ENCODE assay signal across 15 cellular contexts in the genomic region with DNA sequence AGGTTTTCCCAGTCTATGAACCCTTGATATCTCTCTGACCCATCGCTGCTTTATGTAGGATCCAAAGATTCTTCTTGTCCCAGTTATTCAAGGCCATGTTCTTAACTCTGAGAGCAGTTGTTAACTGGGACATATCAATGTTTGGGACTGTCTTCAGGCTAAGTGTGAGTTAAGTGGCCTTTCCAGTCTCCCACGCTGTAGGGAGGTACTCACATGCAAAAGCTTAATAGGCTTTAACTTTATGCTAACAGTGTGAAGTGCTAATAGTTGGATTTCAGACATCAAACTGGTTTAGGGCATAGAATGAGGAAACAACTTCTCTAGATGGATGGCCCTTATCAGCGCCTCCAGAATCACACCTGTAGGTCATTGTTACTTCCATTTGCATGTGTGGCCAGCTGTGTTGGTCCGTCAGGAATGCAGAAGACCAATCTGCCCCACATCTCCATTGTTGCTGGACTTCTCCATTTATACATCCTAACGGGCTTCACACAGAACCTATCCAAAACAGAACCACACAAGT.
"Had no signal": no experiment of that assay in that cellular context is flagged by ENCODE, and none has a peak within 500 bp of the region (broad histone marks: within the 10 kb centered on the region; RNA-seq: fewer than 3 reads in every experiment).

No MANE protein-coding gene starts in this region.

- H3K36me3 ChIP-seq: prostate gland had no signal

- H3K9me3 ChIP-seq: mucosa of descending colon, prostate gland had no signal

- H3K4me1 Mint-ChIP-seq: activated CD4-positive, alpha-beta T cell treated with anti-CD3 and anti-CD28 coated beads, Interleukin-2, amount 10 ng/mL, durations not matched to agents 7 days and 5 days had no signal

- H3K36me3 Mint-ChIP-seq: activated naive CD4-positive, alpha-beta T cell treated with anti-CD3 and anti-CD28 coated beads, Interleukin-2, amount 50 U/mL, for 72 hours; brain had no signal

- DNase-seq: activated CD4-positive, alpha-beta T cell treated with anti-CD3 and anti-CD28 coated beads, Interleukin-2, amount 10 ng/mL, durations not matched to agents 7 days and 5 days; activated CD4-positive, CD25-positive, alpha-beta regulatory T cell; activated T-cell treated with anti-CD3 and anti-CD28 coated beads, Interleukin-2, amount 50 U/mL, for 1 hour; foreskin melanocyte; kidney; mucosa of descending colon; nephron progenitor cell; stimulated activated CD4-positive, alpha-beta T cell treated with anti-CD3 and anti-CD28 coated beads, Interleukin-2, amount 100 ng/mL, for 48 hours; stimulated activated CD8-positive, alpha-beta memory T cell treated with anti-CD3 and anti-CD28 coated beads, Interleukin-4, amount 100 ng/mL, for 48 hours; stimulated activated naive CD8-positive, alpha-beta T cell treated with anti-CD3 and anti-CD28 coated beads, Interleukin-15, Interleukin-2, amounts not matched to agents 100 U/mL and 50 U/mL, for 24 hours had no signal

- H3K9me3 Mint-ChIP-seq: activated CD4-positive, alpha-beta T cell treated with anti-CD3 and anti-CD28 coated beads, Interleukin-2, amount 10 ng/mL, durations not matched to agents 7 days and 5 days; activated naive CD4-positive, alpha-beta T cell treated with anti-CD3 and anti-CD28 coated beads, Interleukin-2, amount 50 U/mL, for 72 hours; nephron progenitor cell; T-helper 1 cell treated with Interleukin-12 subunit alpha and Interleukin-12 subunit beta and Interleukin-4 antibody, amounts not matched to agents 30 μg/mL and 1 μg/mL, for 36 hours had no signal

- H3K27ac ChIP-seq: prostate gland, SK-N-MC had no signal

- H3K27ac Mint-ChIP-seq: activated CD4-positive, alpha-beta T cell treated with anti-CD3 and anti-CD28 coated beads, Interleukin-2, amount 10 ng/mL, durations not matched to agents 7 days and 5 days; activated naive CD4-positive, alpha-beta T cell treated with anti-CD3 and anti-CD28 coated beads, Interleukin-2, amount 50 U/mL, for 72 hours; nephron progenitor cell; T-helper 1 cell treated with Interleukin-12 subunit alpha and Interleukin-12 subunit beta and Interleukin-4 antibody, amounts not matched to agents 30 μg/mL and 1 μg/mL, for 36 hours had no signal

- H3K4me3 ChIP-seq: mucosa of descending colon, prostate gland, SK-N-MC had no signal

- ATAC-seq: mucosa of descending colon had no signal

- H3K4me3 Mint-ChIP-seq: activated CD4-positive, alpha-beta T cell treated with anti-CD3 and anti-CD28 coated beads, Interleukin-2, amount 10 ng/mL, durations not matched to agents 7 days and 5 days; brain; nephron progenitor cell; T-helper 1 cell treated with Interleukin-12 subunit alpha and Interleukin-12 subunit beta and Interleukin-4 antibody, amounts not matched to agents 30 μg/mL and 1 μg/mL, for 36 hours had no signal

- H3K27me3 Mint-ChIP-seq: brain had no signal

- H3K4me1 ChIP-seq: prostate gland had no signal
